8 cellular contexts compared by ENCODE assay signal in the genomic region with DNA sequence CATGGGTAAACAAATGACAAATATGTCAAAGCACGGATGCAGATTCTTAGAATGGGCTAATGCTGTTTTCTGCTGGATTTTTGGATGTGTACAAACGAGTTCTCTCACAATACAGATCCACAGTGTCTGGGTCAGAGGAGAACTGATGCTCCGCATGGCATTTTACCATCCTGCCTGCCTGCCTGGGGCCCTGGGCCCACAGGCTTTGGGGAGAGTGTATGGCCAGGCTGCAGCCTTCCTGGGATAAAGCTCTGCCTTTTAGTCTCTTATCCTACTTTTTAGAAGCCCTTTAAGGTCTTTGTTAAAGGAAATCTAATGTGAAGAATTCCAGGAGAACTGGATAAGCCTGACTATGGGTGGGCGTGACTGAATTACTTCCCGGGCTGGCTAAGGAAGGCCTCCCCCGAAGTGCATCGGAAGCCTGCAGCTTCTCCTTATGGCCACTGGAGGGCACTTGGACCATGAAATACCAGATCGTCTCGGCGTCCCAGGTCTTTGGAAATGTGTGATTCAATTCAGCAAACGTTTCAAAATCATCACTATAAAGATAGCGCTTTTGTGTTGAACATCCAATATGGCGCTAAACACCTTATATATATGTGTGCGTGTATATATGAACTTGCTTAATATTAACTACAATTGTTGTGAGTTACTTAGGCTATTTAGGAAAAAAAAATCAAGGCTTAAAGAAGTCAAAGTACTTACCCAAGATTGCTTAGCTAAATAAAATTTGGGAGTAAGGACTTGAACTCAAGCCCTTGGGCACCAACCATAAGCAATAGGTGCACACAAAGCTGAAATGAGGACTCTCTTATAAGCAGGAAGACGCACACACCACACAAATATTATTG. TPM values are rescaled to one million over a fixed set of nuclear protein-coding genes. Genes with fewer than 3 reads are reported as not detected.
DNase-seq lines count a peak whose midpoint lies in the region; ATAC-seq, FAIRE-seq and TF ChIP-seq lines count a peak whose summit lies in the region.

No MANE protein-coding gene starts in this region.

- CTCF ChIA-PET in T-cell (lab: Charles Lee) = interaction anchor here (0.6 to 5.6 kb wide), 17 partner anchors 11 to 242 kb away, joined by 3 to 57 read pairs (median 4); no protein-coding TSS in a partner anchor

- H3K9ac ChIP-seq in astrocyte (ENCODE audit: low read length) = no peak overlapping the region

- intact Hi-C loops in gastrocnemius medialis (cut with DNase I; ENCODE audit: low total_unique reads) = loop anchor here (1.0 to 5.0 kb wide), 2 partner anchors 127 to 239 kb away; no protein-coding TSS in a partner anchor

- H3K79me2 ChIP-seq in astrocyte (ENCODE audit: insufficient read depth, low read length) = no peaks in the 10 kb centered on the region

- H3K36me3 Mint-ChIP-seq in T-cell (no peaks in the 10 kb centered on the region), astrocyte (ENCODE audit: low read depth, unreplicated experiment) (no peaks in the 10 kb centered on the region)

- peaks cover 0 to 5% (median 5%) of the 10 kb centered on the region in 3 donors for H3K4me1 Mint-ChIP-seq in T-cell
- H3K4me1 Mint-ChIP-seq in astrocyte (ENCODE audit: low read depth, unreplicated experiment) = peaks cover 39% of the 10 kb centered on the region

- H3K9me3 ChIP-seq in astrocyte (ENCODE audit: insufficient read depth, low read depth, low read length) = no peaks in the 10 kb centered on the region
- no peaks in the 10 kb centered on the region for H3K9me3 ChIP-seq in gastrocnemius medialis

- H3K27ac ChIP-seq in astrocyte (ENCODE audit: low read depth, low read length) (no peak overlapping the region), gastrocnemius medialis (peak overlapping the region; percentile 92 to 99 (median 98))

- peak; percentile 85 for DNase-seq in HCEC 1CT
- peak; percentile 72 for DNase-seq in NCI-H146 (lab: John Stamatoyannopoulos, UW)
- DNase-seq in T-cell = peak; percentile 15 to 63 (median 47)
- DNase-seq in astrocyte (ENCODE audit: low read depth) = peak; percentile 64
- DNase-seq in hippocampal formation (lab: John Stamatoyannopoulos, UW) = peak; percentile 33 to 74
- peak; percentile 61 to 79 for DNase-seq in gastrocnemius medialis

- no peak for TF ChIP-seq POLR2A in gastrocnemius medialis (IDR thresholded peaks at IDR 0.05)

- POLR2A ChIA-PET in T-cell (lab: Charles Lee) = no interaction called here

- no peak overlapping the region for H3K4me3 Mint-ChIP-seq in T-cell
- peak overlapping the region; percentile 50 for H3K4me3 Mint-ChIP-seq in astrocyte (ENCODE audit: unreplicated experiment)

- H3K4me2 ChIP-seq in astrocyte (ENCODE audit: low read length) = no peak overlapping the region

- H4K20me1 ChIP-seq in astrocyte (ENCODE audit: insufficient read depth, low read length) = no peaks in the 10 kb centered on the region

- ATAC-seq in T-cell (replicated peaks in 1 of 4) (peak; percentile 86 to 90 (median 88)), gastrocnemius medialis (peak; percentile 6 to 18), GM19452 (IDR thresholded peaks at IDR 0.05; ENCODE audit: unreplicated experiment) (no peak)

- no peak overlapping the region for H2AFZ ChIP-seq in astrocyte (ENCODE audit: low read depth, low read length)

- H3K27ac Mint-ChIP-seq in T-cell (no peak overlapping the region), astrocyte (ENCODE audit: unreplicated experiment) (peak overlapping the region; percentile 4)

- H3K36me3 ChIP-seq in astrocyte (ENCODE audit: insufficient read depth, low read length) = no peaks in the 10 kb centered on the region
- H3K36me3 ChIP-seq in gastrocnemius medialis = no peaks in the 10 kb centered on the region

- no peaks in the 10 kb centered on the region for H3K27me3 ChIP-seq in astrocyte (ENCODE audit: insufficient read depth, low read length)
- no peaks in the 10 kb centered on the region for H3K27me3 ChIP-seq in gastrocnemius medialis

- H3K27me3 Mint-ChIP-seq in T-cell = peaks cover 0 to 9% of the 10 kb centered on the region in 2 donors
- H3K27me3 Mint-ChIP-seq in astrocyte (ENCODE audit: low read depth, unreplicated experiment) = peaks cover 3% of the 10 kb centered on the region

- H3K4me3 ChIP-seq in astrocyte (ENCODE audit: insufficient read depth, low read depth, low read length) (no peak overlapping the region), gastrocnemius medialis (no peak overlapping the region)

- peak; percentile 97 for FAIRE-seq in G401.6 (lab: Jason Lieb, UNC)
- FAIRE-seq in astrocyte (lab: Jason Lieb, UNC) = peak; percentile 72

- peak; percentile 99 for TF ChIP-seq CTCF in astrocyte (IDR thresholded peaks at IDR 0.05; ENCODE audit: insufficient read depth, low read depth, low read length)
- peak; percentile 91 to 94 (median 93) for TF ChIP-seq CTCF in gastrocnemius medialis (IDR thresholded peaks at IDR 0.05 in 4 of 5, conservative IDR thresholded peaks at IDR 0.05 in 1 of 5)

- in situ Hi-C loops in gastrocnemius medialis (cut with MboI; ENCODE audit: low sequenced_read_pairs in 4 of 4) = loop anchor here (5.0 to 10.0 kb wide), 3 partner anchors 52 to 129 kb away; no protein-coding TSS in a partner anchor

- peaks cover 20% of the 10 kb centered on the region for H3K4me1 ChIP-seq in astrocyte (ENCODE audit: insufficient read depth, low read length)
- peaks cover 50 to 83% of the 10 kb centered on the region in 2 donors for H3K4me1 ChIP-seq in gastrocnemius medialis

- H3K9me3 Mint-ChIP-seq in T-cell (no peaks in the 10 kb centered on the region), astrocyte (ENCODE audit: unreplicated experiment) (no peaks in the 10 kb centered on the region)

RNA-seq across cellular contexts. Expression of a gene that starts 15.2 kb away (rescaled TPM):
- total RNA-seq in T-cell (10 to 100 TPM; 73.5 to 88.8 (median 85.4) TPM), astrocyte (44.8 and 53.9 TPM in 2 replicates), gastrocnemius medialis (100 to 1,000 TPM in 1 of 4 donors, 10 to 100 TPM in 3; 56.0 to 147 (median 65.3) TPM)

RNA-seq across cellular contexts. Expression of a gene that starts 15.3 kb away (rescaled TPM):
- total RNA-seq in T-cell = 1 to 10 TPM in 2 of 5 donors, under 1 TPM in 1, not detected in 2; 0.98 to 1.3 (median 1.3) TPM
- 5.2 and 5.4 TPM in 2 replicates for total RNA-seq in astrocyte
- over 10,000 TPM; 19,008 to 28,635 (median 23,575) TPM for total RNA-seq in gastrocnemius medialis

RNA-seq across cellular contexts. Expression of a gene that starts 31.8 kb away (rescaled TPM):
- total RNA-seq in T-cell = 10 to 100 TPM; 13.8 to 23.9 (median 18.9) TPM
- total RNA-seq in astrocyte = 71.2 and 76.1 TPM in 2 replicates
- total RNA-seq in gastrocnemius medialis = 100 to 1,000 TPM; 104 to 387 (median 222) TPM

Comparison
In these comparisons a context has a peak if more than half of its experiments do, and no peak if none do; other contexts are left out.
1. RNA of a gene that starts 15.3 kb away (total RNA-seq): 19,008 to 28,635 TPM in gastrocnemius medialis; 5.2 to 5.4 TPM in astrocyte and 0.98 to 1.3 TPM in T-cell; every median in the first group is over 1,000 times any median in the second.
2. Peak in every context shown above with its lines, with median percentiles within 50 percentile points of each other: DNase-seq.